In the genomic region with DNA sequence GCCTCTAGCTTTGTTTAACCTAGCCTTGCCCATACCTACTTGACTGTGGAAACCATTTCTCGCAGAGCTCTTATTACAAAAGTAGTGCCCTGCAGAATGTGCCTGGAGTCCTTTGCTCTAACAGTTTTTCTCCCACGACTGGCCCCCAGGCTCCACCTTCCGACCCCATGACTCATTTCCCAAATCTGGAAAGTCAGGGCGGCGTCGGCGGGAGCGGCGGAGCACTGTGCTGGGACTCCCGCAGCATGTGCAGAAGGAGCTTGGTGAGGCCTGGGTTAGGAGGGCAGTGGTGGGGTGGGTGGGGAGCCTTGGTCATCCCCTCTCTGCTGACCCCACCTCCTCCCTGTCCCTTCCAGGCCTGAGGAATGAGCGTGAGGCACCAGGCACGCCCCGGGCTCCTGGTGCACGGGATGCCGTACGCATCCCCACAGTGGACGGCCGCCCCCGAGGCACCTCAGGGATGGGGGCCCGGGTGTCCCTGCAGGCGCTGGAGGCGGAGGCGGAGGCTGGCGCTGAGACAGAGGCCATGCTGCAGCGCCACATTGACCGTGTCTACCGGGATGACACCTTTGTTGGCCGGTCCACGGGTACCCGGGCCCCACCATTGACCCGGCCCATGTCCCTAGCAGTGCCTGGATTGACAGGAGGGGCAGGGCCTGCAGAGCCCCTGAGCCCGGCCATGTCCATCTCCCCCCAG, we compare ENCODE assay signal across 14 cellular contexts. TPM values are rescaled to one million over a fixed set of nuclear protein-coding genes. Genes with fewer than 3 reads are reported as not detected.
DNase-seq lines count a peak whose midpoint lies in the region; ATAC-seq and TF ChIP-seq lines count a peak whose summit lies in the region.
"Had no signal": no experiment of that assay in that cellular context is flagged by ENCODE, and none has a peak within 500 bp of the region (broad histone marks: within the 10 kb centered on the region; RNA-seq: fewer than 3 reads in every experiment).

No MANE protein-coding gene starts in this region.

- no peaks in the 10 kb centered on the region for H3K27me3 ChIP-seq in vagina

- H3K27ac ChIP-seq in vagina: peak overlapping the region; percentile 24

- no peaks in the 10 kb centered on the region for H3K9me3 Mint-ChIP-seq in natural killer cell treated with Interleukin-12 subunit alpha and Interleukin-12 subunit beta and Interleukin-15 and Interleukin-18, amount 100 ng/mL, for 72 hours
- no peaks in the 10 kb centered on the region for H3K9me3 Mint-ChIP-seq in natural killer cell

- no peaks in the 10 kb centered on the region for H3K9me3 ChIP-seq in vagina

- H3K4me3 ChIP-seq in vagina: no peak overlapping the region

- no peak overlapping the region for H3K4me3 Mint-ChIP-seq in natural killer cell treated with Interleukin-12 subunit alpha and Interleukin-12 subunit beta and Interleukin-15 and Interleukin-18, amount 100 ng/mL, for 72 hours
- H3K4me3 Mint-ChIP-seq in natural killer cell: no peak overlapping the region

- no peaks in the 10 kb centered on the region for H3K27me3 Mint-ChIP-seq in natural killer cell treated with Interleukin-12 subunit alpha and Interleukin-12 subunit beta and Interleukin-15 and Interleukin-18, amount 100 ng/mL, for 72 hours
- no peaks in the 10 kb centered on the region for H3K27me3 Mint-ChIP-seq in natural killer cell (ENCODE audit: low read depth in 2 of 2)
- H3K27me3 Mint-ChIP-seq: progenitor cell of endocrine pancreas had no signal

- intact Hi-C loops in natural killer cell (cut with micrococcal nuclease) (no loop called here), head of caudate nucleus (cut with DNase I) (no loop called here), vagina (cut with DNase I) (loop anchor here (5.0 kb wide), 1 partner anchor 57 kb away; no protein-coding TSS in a partner anchor)

- peak; percentile 51 for DNase-seq in natural killer cell treated with Interleukin-12 subunit alpha and Interleukin-12 subunit beta and Interleukin-15 and Interleukin-18, amount 100 ng/mL, for 72 hours (ENCODE audit: low spot score)
- DNase-seq in natural killer cell: no peak
- peak; percentile 42 for DNase-seq in SW480 (ENCODE audit: low spot score)
- DNase-seq in head of caudate nucleus: peak in 36 of 42 donors; percentile 27 to 77 (median 55)
- no peak for DNase-seq in vagina (ENCODE audit: extremely low spot score in 2 of 2)
- DNase-seq in glomerular visceral epithelial cell (ENCODE audit: extremely low spot score): no peak
- DNase-seq in stimulated activated CD4-positive, alpha-beta T cell treated with anti-CD3 and anti-CD28 coated beads, Interleukin-4, amount 100 ng/mL, for 1 hour: no peak
- DNase-seq: activated CD4-positive, CD25-positive, alpha-beta regulatory T cell; DMS79; mesendoderm; NCI-H524 treated with DMSO at 0.1 percent for 48 hours; SHP77 had no signal

- peaks cover 6 to 18% of the 10 kb centered on the region in 2 donors for H3K4me1 Mint-ChIP-seq in natural killer cell treated with Interleukin-12 subunit alpha and Interleukin-12 subunit beta and Interleukin-15 and Interleukin-18, amount 100 ng/mL, for 72 hours (ENCODE audit: low read depth in 2 of 2)
- peaks cover 16 to 19% of the 10 kb centered on the region in 2 donors for H3K4me1 Mint-ChIP-seq in natural killer cell

- H3K27ac Mint-ChIP-seq in natural killer cell treated with Interleukin-12 subunit alpha and Interleukin-12 subunit beta and Interleukin-15 and Interleukin-18, amount 100 ng/mL, for 72 hours: no peak overlapping the region
- no peak overlapping the region for H3K27ac Mint-ChIP-seq in natural killer cell
- H3K27ac Mint-ChIP-seq: progenitor cell of endocrine pancreas had no signal

- no peak for TF ChIP-seq CTCF in natural killer cell (IDR thresholded peaks at IDR 0.05)
- TF ChIP-seq CTCF in vagina (IDR thresholded peaks at IDR 0.05): no peak

- peaks cover 0 to 28% of the 10 kb centered on the region in 2 donors for H3K36me3 ChIP-seq in vagina

- H3K36me3 Mint-ChIP-seq in natural killer cell treated with Interleukin-12 subunit alpha and Interleukin-12 subunit beta and Interleukin-15 and Interleukin-18, amount 100 ng/mL, for 72 hours: no peaks in the 10 kb centered on the region
- no peaks in the 10 kb centered on the region for H3K36me3 Mint-ChIP-seq in natural killer cell

- peaks cover 58% of the 10 kb centered on the region for H3K4me1 ChIP-seq in vagina

- no peak for TF ChIP-seq POLR2A in vagina (IDR thresholded peaks at IDR 0.05)

- ATAC-seq in natural killer cell treated with Interleukin-12 subunit alpha and Interleukin-12 subunit beta and Interleukin-15 and Interleukin-18, amount 100 ng/mL, for 72 hours: no peak
- no peak for ATAC-seq in natural killer cell
- no peak for ATAC-seq in HG02884 (IDR thresholded peaks at IDR 0.05; ENCODE audit: unreplicated experiment)

RNA-seq across cellular contexts. Expression of a gene that starts 47.5 kb away (rescaled TPM):
- 100 to 1,000 TPM; 228 to 274 TPM for total RNA-seq in natural killer cell treated with Interleukin-12 subunit alpha and Interleukin-12 subunit beta and Interleukin-15 and Interleukin-18, amount 100 ng/mL, for 72 hours
- total RNA-seq in natural killer cell (100 to 1,000 TPM; 163 to 223 (median 197) TPM), vagina (41.3 TPM)

RNA-seq across cellular contexts. Expression of a gene that starts 47.8 kb away (rescaled TPM):
- 10 to 100 TPM; 31.0 to 54.9 TPM for total RNA-seq in natural killer cell treated with Interleukin-12 subunit alpha and Interleukin-12 subunit beta and Interleukin-15 and Interleukin-18, amount 100 ng/mL, for 72 hours
- total RNA-seq in natural killer cell (100 to 1,000 TPM in 1 of 3 donors, 10 to 100 TPM in 2; 84.5 to 114 (median 85.5) TPM), vagina (19.6 TPM)

Comparison
In these comparisons a context has a peak if more than half of its experiments do, and no peak if none do; other contexts are left out.
1. DNase-seq: peak in natural killer cell treated with Interleukin-12 subunit alpha and Interleukin-12 subunit beta and Interleukin-15 and Interleukin-18, amount 100 ng/mL, for 72 hours (single experiment), SW480 (single experiment) and head of caudate nucleus (36 of 42); none in natural killer cell (single experiment), vagina (0 of 2), glomerular visceral epithelial cell (single experiment) and stimulated activated CD4-positive, alpha-beta T cell treated with anti-CD3 and anti-CD28 coated beads, Interleukin-4, amount 100 ng/mL, for 1 hour (single experiment).